14 cellular contexts compared by ENCODE assay signal in genomic region chr2:240392084-240392947, GRCh38. TPM values are rescaled to one million over a fixed set of nuclear protein-coding genes. Genes with fewer than 3 reads are reported as not detected.
DNase-seq lines count a peak whose midpoint lies in the region; ATAC-seq and TF ChIP-seq lines count a peak whose summit lies in the region.
"Had no signal": no experiment of that assay in that cellular context is flagged by ENCODE, and none has a peak within 500 bp of the region (broad histone marks: within the 10 kb centered on the region; RNA-seq: fewer than 3 reads in every experiment).

No MANE protein-coding gene starts in this region.

- no peak overlapping the region for H2BK5ac ChIP-seq in mesendoderm (ENCODE audit: low read length)

- peaks cover 0 to 8% of the 10 kb centered on the region in 2 donors for H3K4me1 ChIP-seq in right atrium auricular region
- H3K4me1 ChIP-seq in adrenal gland (replicated peaks in 1 of 2) = peaks cover 7 to 8% of the 10 kb centered on the region in 2 donors
- no peaks in the 10 kb centered on the region for H3K4me1 ChIP-seq in mesendoderm (ENCODE audit: control insufficient read depth, low read depth, low read length)
- no peaks in the 10 kb centered on the region for H3K4me1 ChIP-seq in uterus
- H3K4me1 ChIP-seq in Karpas-422 (ENCODE audit: low read length) = no peaks in the 10 kb centered on the region
- peaks cover 0 to 9% (median 2%) of the 10 kb centered on the region in 3 donors for H3K4me1 ChIP-seq in gastroesophageal sphincter

- WGBS in adrenal gland, 4 donors = 68 to 86% (median 78%) methylated on average over 15 to 31 of the region's 31 CpGs
- WGBS in mesendoderm (ENCODE audit: extremely low coverage, insufficient coverage, low lambda C conversion rate) = no CpG with 5 or more reads among the region's 31 CpGs
- WGBS in gastroesophageal sphincter (ENCODE audit: low coverage in 1 of 2), 2 donors = 67 to 80% methylated on average over 1 to 6 of the region's 31 CpGs

- no peak overlapping the region for H2BK15ac ChIP-seq in mesendoderm (replicated peaks; ENCODE audit: low read depth)

- no peak for TF ChIP-seq CTCF in right atrium auricular region (IDR thresholded peaks at IDR 0.05)
- no peak for TF ChIP-seq CTCF in adrenal gland (IDR thresholded peaks at IDR 0.05)
- no peak for TF ChIP-seq CTCF in uterus (IDR thresholded peaks at IDR 0.05)
- no peak for TF ChIP-seq CTCF in gastroesophageal sphincter (IDR thresholded peaks at IDR 0.05)

- no peak overlapping the region for H2AK5ac ChIP-seq in mesendoderm (ENCODE audit: low read length)

- no peak overlapping the region for H2AFZ ChIP-seq in Karpas-422 (ENCODE audit: low read length)

- H3K27me3 ChIP-seq in right atrium auricular region (no peaks in the 10 kb centered on the region), adrenal gland (no peaks in the 10 kb centered on the region), mesendoderm (ENCODE audit: insufficient read depth, low read length, poor library complexity) (no peaks in the 10 kb centered on the region), uterus (no peaks in the 10 kb centered on the region), Karpas-422 (ENCODE audit: low read length) (no peaks in the 10 kb centered on the region), gastroesophageal sphincter (no peaks in the 10 kb centered on the region)
- H3K27me3 ChIP-seq: esophagus muscularis mucosa, MG63, SJCRH30 had no signal

- ATAC-seq in Right ventricle myocardium superior (ENCODE audit: poor library complexity) (no peak), gastroesophageal sphincter (no peak)

- no peaks in the 10 kb centered on the region for H3K79me1 ChIP-seq in mesendoderm (ENCODE audit: low read length)

- TF ChIP-seq EP300 in gastroesophageal sphincter (IDR thresholded peaks at IDR 0.05) = no peak

- H3K36me3 ChIP-seq in right atrium auricular region = no peaks in the 10 kb centered on the region
- no peaks in the 10 kb centered on the region for H3K36me3 ChIP-seq in adrenal gland (replicated peaks in 1 of 2)
- H3K36me3 ChIP-seq in mesendoderm (ENCODE audit: control insufficient read depth, insufficient read depth, low read length) = no peaks in the 10 kb centered on the region
- no peaks in the 10 kb centered on the region for H3K36me3 ChIP-seq in uterus
- no peaks in the 10 kb centered on the region for H3K36me3 ChIP-seq in Karpas-422 (ENCODE audit: insufficient read depth, low read length)
- no peaks in the 10 kb centered on the region for H3K36me3 ChIP-seq in gastroesophageal sphincter
- H3K36me3 ChIP-seq: esophagus muscularis mucosa, MG63, SJCRH30 had no signal

- H3K56ac ChIP-seq in mesendoderm (ENCODE audit: low read length) = no peak overlapping the region

- DNase-seq in Right ventricle myocardium superior (peak; percentile 34), right atrium auricular region (ENCODE audit: low spot score) (no peak), adrenal gland (peak in 5 of 7 donors; percentile 0 to 45 (median 16)), mesendoderm (peak; percentile 42), uterus (peak; percentile 10), COR-L47 (lab: John Stamatoyannopoulos, UW) (no peak), Karpas-422 (no peak)
- DNase-seq: activated CD4-positive, alpha-beta memory T cell treated with anti-CD3 and anti-CD28 coated beads for 36 hours; CD4-positive, alpha-beta memory T cell; MG63; NCI-H526 treated with DMSO at 0.1 percent for 48 hours had no signal

- TF ChIP-seq POLR2A in adrenal gland (IDR thresholded peaks at IDR 0.05) (no peak), uterus (IDR thresholded peaks at IDR 0.05) (no peak), gastroesophageal sphincter (IDR thresholded peaks at IDR 0.05) (no peak)

- H3K27ac ChIP-seq in right atrium auricular region (no peak overlapping the region), adrenal gland (peak overlapping the region in 1 of 5 donors; percentile 10), mesendoderm (ENCODE audit: low read depth, low read length) (no peak overlapping the region), uterus (no peak overlapping the region), Karpas-422 (ENCODE audit: low read length) (no peak overlapping the region), gastroesophageal sphincter (no peak overlapping the region)
- H3K27ac ChIP-seq: esophagus muscularis mucosa, SJCRH30 had no signal

- H3K4me2 ChIP-seq in mesendoderm (ENCODE audit: low read length) (no peak overlapping the region), Karpas-422 (ENCODE audit: low read depth, low read length, poor library complexity, severe bottlenecking) (no peak overlapping the region)

- no peak overlapping the region for H4K8ac ChIP-seq in mesendoderm (ENCODE audit: low read depth, low read length)

- H3K9ac ChIP-seq in mesendoderm (ENCODE audit: low read length) = no peak overlapping the region
- no peak overlapping the region for H3K9ac ChIP-seq in Karpas-422 (ENCODE audit: low read length)

- no peak overlapping the region for H3K23ac ChIP-seq in mesendoderm (ENCODE audit: low read length)

- no peaks in the 10 kb centered on the region; the same call in 1 of the 2 replicates for H4K20me1 ChIP-seq in Karpas-422 (ENCODE audit: insufficient read depth, low read depth, low read length)

- H3K9me2 ChIP-seq in Karpas-422 (replicated peaks; ENCODE audit: insufficient read depth, low read length) = no peaks in the 10 kb centered on the region

- intact Hi-C loops in Right ventricle myocardium superior (cut with DNase I) = no loop called here
- intact Hi-C loops in adrenal gland (cut with DNase I) = no loop called here
- intact Hi-C loops in uterus (cut with DNase I; ENCODE audit: low total_unique reads) = no loop called here

- no peaks in the 10 kb centered on the region for H3K79me2 ChIP-seq in mesendoderm (ENCODE audit: control insufficient read depth, insufficient read depth, low read length)
- H3K79me2 ChIP-seq in Karpas-422 (ENCODE audit: low read length) = no peaks in the 10 kb centered on the region

- no peaks in the 10 kb centered on the region for H3K9me3 ChIP-seq in right atrium auricular region
- H3K9me3 ChIP-seq in adrenal gland (replicated peaks in 1 of 3) = no peaks in the 10 kb centered on the region
- no peaks in the 10 kb centered on the region for H3K9me3 ChIP-seq in uterus
- H3K9me3 ChIP-seq in Karpas-422 (ENCODE audit: low read length) = no peaks in the 10 kb centered on the region
- H3K9me3 ChIP-seq in gastroesophageal sphincter = no peaks in the 10 kb centered on the region
- H3K9me3 ChIP-seq: esophagus muscularis mucosa, MG63, SJCRH30 had no signal

- H3K4ac ChIP-seq in mesendoderm (ENCODE audit: low read depth, low read length) = no peak overlapping the region

- H2BK120ac ChIP-seq in mesendoderm (ENCODE audit: low read depth, low read length) = no peak overlapping the region

- no peak overlapping the region for H4K5ac ChIP-seq in mesendoderm (ENCODE audit: low read length)

- H3K4me3 ChIP-seq in right atrium auricular region (no peak overlapping the region), adrenal gland (no peak overlapping the region), mesendoderm (ENCODE audit: low read length) (no peak overlapping the region), uterus (no peak overlapping the region), Karpas-422 (ENCODE audit: low read length) (no peak overlapping the region), gastroesophageal sphincter (no peak overlapping the region)
- H3K4me3 ChIP-seq: esophagus muscularis mucosa, MG63, SJCRH30 had no signal

- H3K18ac ChIP-seq in mesendoderm (ENCODE audit: low read length) = no peak overlapping the region

RNA-seq across cellular contexts. Expression of gene GPC1, which starts 43.1 kb away (rescaled TPM):
- total RNA-seq in Right ventricle myocardium superior = 154 TPM
- 100 to 1,000 TPM in 1 of 2 donors, 10 to 100 TPM in 1; 77.4 to 103 TPM for total RNA-seq in right atrium auricular region
- total RNA-seq in adrenal gland = 100 to 1,000 TPM in 7 of 8 donors, 10 to 100 TPM in 1; 75.1 to 202 (median 143) TPM
- polyA plus RNA-seq in adrenal gland = 10 to 100 TPM; 13.4 to 97.6 (median 70.9) TPM
- polyA plus RNA-seq in mesendoderm (2013, experiment 1 of 2) = 13.5 TPM
- 14.4 TPM for polyA plus RNA-seq in mesendoderm (2013, experiment 2 of 2)
- 10 to 100 TPM in 3 of 4 donors, under 1 TPM in 1; 0.88 to 62.2 (median 43.4) TPM for total RNA-seq in uterus
- 0.60 and 0.87 TPM in 2 replicates for total RNA-seq in Karpas-422 (2014; rRNA removed; shearing (Covaris generic); ENCODE audit: low replicate concordance)
- 10 to 100 TPM; 22.5 to 73.9 (median 43.3) TPM for total RNA-seq in gastroesophageal sphincter

Comparison
In these comparisons a context has a peak if more than half of its experiments do, and no peak if none do; other contexts are left out.
1. DNase-seq: peak in Right ventricle myocardium superior (single experiment), adrenal gland (5 of 7), mesendoderm (single experiment) and uterus (2 of 2); none in right atrium auricular region (single experiment), COR-L47 (single experiment) and Karpas-422 (single experiment).